38 cellular contexts compared by ENCODE assay signal in genomic region chr9:94538908-94539307, GRCh38. TPM values are rescaled to one million over a fixed set of nuclear protein-coding genes. Genes with fewer than 3 reads are reported as not detected.
"Had no signal": no experiment of that assay in that cellular context is flagged by ENCODE, and none has a peak within 500 bp of the region (broad histone marks: within the 10 kb centered on the region; RNA-seq: fewer than 3 reads in every experiment).

No MANE protein-coding gene starts in this region.

- H3K4me2 ChIP-seq: KMS-11 had no signal

- H3K9ac ChIP-seq: KMS-11 had no signal

- H3K4me3 ChIP-seq: MG63 had no signal

- H3K27ac ChIP-seq: KMS-11 had no signal

- H3K27me3 ChIP-seq: MG63 had no signal

- H3K9me3 ChIP-seq: MG63 had no signal

- DNase-seq: Karpas-422, Kasumi-1, MG63, MM.1S, MV-4-11, NCI-H1048, NCI-H1092, NCI-H1092 treated with DMSO at 0.1 percent for 48 hours, NCI-H1105, NCI-H1105 treated with DMSO at 0.1 percent for 48 hours, NCI-H1417, NCI-H1417 treated with DMSO at 0.1 percent for 48 hours, NCI-H1436, NCI-H1436 treated with DMSO at 0.1 percent for 48 hours, NCI-H146, NCI-H1694, NCI-H1694 treated with DMSO at 0.1 percent for 48 hours, NCI-H187, NCI-H187 treated with DMSO at 0.1 percent for 48 hours, NCI-H1930, NCI-H2029, NCI-H2029 treated with DMSO at 0.1 percent for 48 hours, NCI-H2081, NCI-H2081 treated with DMSO at 0.1 percent for 48 hours, NCI-H2107, NCI-H2171, NCI-H2171 treated with DMSO at 0.1 percent for 48 hours, NCI-H2227 treated with DMSO at 0.1 percent for 48 hours, NCI-H226, NCI-H345, NCI-H446, NCI-H446 treated with DMSO at 0.1 percent for 48 hours, NCI-H510A had no signal

- H3K36me3 ChIP-seq: MG63 had no signal

RNA-seq across cellular contexts. Expression of gene PCAT7, which starts 16.0 kb away (rescaled TPM):
- total RNA-seq: LHCN-M2, MCF 10A had no signal

RNA-seq across cellular contexts. Expression of gene FBP2, which starts 54.7 kb away (rescaled TPM):
- total RNA-seq: LHCN-M2, M059J, MCF 10A, NCI-H460 had no signal
